ENCODE assay signal across 30 cellular contexts in the genomic region with DNA sequence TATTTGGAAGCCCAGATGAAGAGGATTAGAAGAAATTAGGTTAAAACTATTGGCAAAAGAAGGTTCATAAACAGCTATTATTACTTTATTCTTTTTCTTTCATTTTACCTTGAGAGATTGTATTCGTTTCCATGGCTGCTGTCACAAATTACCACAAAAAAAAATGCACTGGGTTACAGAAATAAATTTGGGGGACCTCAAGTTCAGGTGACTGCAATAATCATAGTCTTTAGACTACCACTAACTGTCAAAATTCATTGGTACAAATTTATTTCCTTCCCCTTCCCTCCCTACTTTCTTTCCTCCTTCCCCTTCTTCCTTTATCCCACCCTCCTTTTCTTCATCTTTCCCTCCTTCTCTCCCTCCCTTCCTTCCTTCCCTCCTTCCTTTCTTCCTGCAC.
DNase-seq lines count a peak whose midpoint lies in the region; ATAC-seq, FAIRE-seq and TF ChIP-seq lines count a peak whose summit lies in the region.
"Had no signal": no experiment of that assay in that cellular context is flagged by ENCODE, and none has a peak within 500 bp of the region (broad histone marks: within the 10 kb centered on the region; RNA-seq: fewer than 3 reads in every experiment).

No MANE protein-coding gene starts in this region.

- TF ChIP-seq POLR2A in HepG2 (IDR thresholded peaks at IDR 0.05; ENCODE audit: insufficient read depth in 1 of 2, low read depth in 2 of 2, low read length in 2 of 2), result no peak
- TF ChIP-seq POLR2A in right lobe of liver (IDR thresholded peaks at IDR 0.05), result no peak
- TF ChIP-seq POLR2A in K562 (conservative IDR thresholded peaks at IDR 0.05), result no peak

- H3K27me3 ChIP-seq in HepG2 (ENCODE audit: control insufficient read depth in 1 of 2, insufficient read depth in 2 of 2, low read length in 2 of 2) (no peaks in the 10 kb centered on the region), right lobe of liver (no peaks in the 10 kb centered on the region), K562 (ENCODE audit: control insufficient read depth in 2 of 2, insufficient read depth in 2 of 2, low read length in 2 of 2) (no peaks in the 10 kb centered on the region), SJCRH30 (no peaks in the 10 kb centered on the region)
- H3K27me3 ChIP-seq: BE2C; BLaER1; BLaER1 treated with 17β-estradiol and CSF1 and Interleukin-3, amounts not matched to agents 10 nM and 100 nM had no signal

- in situ Hi-C loops in HepG2 (cut with HindIII; ENCODE audit: extremely low pct_ligation_motif_present, low pct_unique_long_range_greater_than_20kb), result loop anchor here (25.0 kb wide), 1 partner anchor 800 kb away; no protein-coding TSS in a partner anchor
- in situ Hi-C loops in K562 (cut with MboI), result no loop called here

- H3K4me2 ChIP-seq in HepG2 (ENCODE audit: low read depth, low read length), result no peak overlapping the region
- H3K4me2 ChIP-seq in K562 (ENCODE audit: insufficient read depth, low read length), result no peak overlapping the region
- H3K4me2 ChIP-seq: A549; BLaER1; BLaER1 treated with 17β-estradiol and CSF1 and Interleukin-3, amounts not matched to agents 10 nM and 100 nM had no signal

- ATAC-seq in HepG2 (no peak), right lobe of liver (no peak), K562 (no peak)
- ATAC-seq: A549; CD8-positive, alpha-beta T cell had no signal

- H3K79me2 ChIP-seq in HepG2 (ENCODE audit: insufficient read depth, low read length) (no peaks in the 10 kb centered on the region), K562 (ENCODE audit: control insufficient read depth, insufficient read depth, low read length) (no peaks in the 10 kb centered on the region)

- H3K27ac ChIP-seq in HepG2 (ENCODE audit: extremely low read length, insufficient read depth, low read length) (no peak overlapping the region), right lobe of liver (no peak overlapping the region), K562 (ENCODE audit: extremely low read depth, low read depth, low read length) (no peak overlapping the region), SJCRH30 (no peak overlapping the region)
- H3K27ac ChIP-seq: 22Rv1; A549; BLaER1; BLaER1 treated with 17β-estradiol and CSF1 and Interleukin-3, amounts not matched to agents 10 nM and 100 nM; C4-2B had no signal

- H3K4me3 ChIP-seq in HepG2 (replicated peaks in 1 of 3; ENCODE audit: insufficient read depth in 1 of 3, low read depth in 2 of 3, low read length in 3 of 3) (no peak overlapping the region), right lobe of liver (no peak overlapping the region), K562 (no peak overlapping the region), SJCRH30 (no peak overlapping the region)
- H3K4me3 ChIP-seq: A549; BLaER1; BLaER1 treated with 17β-estradiol and CSF1 and Interleukin-3, amounts not matched to agents 10 nM and 100 nM had no signal

- POLR2A ChIA-PET in HepG2 (lab: Yijun Ruan, JAX) (no interaction called here), K562 (lab: Yijun Ruan, JAX) (no interaction called here)

- H3K9ac ChIP-seq in HepG2 (ENCODE audit: insufficient read depth, low read depth, low read length), result no peak overlapping the region
- H3K9ac ChIP-seq in K562 (ENCODE audit: insufficient read depth in 1 of 2, low read depth in 2 of 2, low read length in 2 of 2), result no peak overlapping the region
- H3K9ac ChIP-seq: BLaER1; BLaER1 treated with 17β-estradiol and CSF1 and Interleukin-3, amounts not matched to agents 10 nM and 100 nM had no signal

- H3K4me1 ChIP-seq in HepG2 (ENCODE audit: insufficient read depth, low read length) (no peaks in the 10 kb centered on the region), right lobe of liver (no peaks in the 10 kb centered on the region), K562 (replicated peaks in 1 of 2; ENCODE audit: control insufficient read depth in 2 of 2, insufficient read depth in 2 of 2, low read length in 2 of 2) (no peaks in the 10 kb centered on the region), SJCRH30 (no peaks in the 10 kb centered on the region)
- H3K4me1 ChIP-seq: A549; BE2C; BLaER1; BLaER1 treated with 17β-estradiol and CSF1 and Interleukin-3, amounts not matched to agents 10 nM and 100 nM; Caco-2 had no signal

- H3K9me1 ChIP-seq in K562 (ENCODE audit: control insufficient read depth, insufficient read depth, low read length), result no peaks in the 10 kb centered on the region

- no peaks in the 10 kb centered on the region for H4K20me1 ChIP-seq in HepG2 (ENCODE audit: insufficient read depth, low read length)
- no peaks in the 10 kb centered on the region for H4K20me1 ChIP-seq in K562 (replicated peaks; ENCODE audit: control insufficient read depth, insufficient read depth, low read length)
- H4K20me1 ChIP-seq: BLaER1; BLaER1 treated with 17β-estradiol and CSF1 and Interleukin-3, amounts not matched to agents 10 nM and 100 nM had no signal

- TF ChIP-seq CTCF in HepG2 (CRISPR knock-in tag; IDR thresholded peaks at IDR 0.05) (no peak), right lobe of liver (IDR thresholded peaks at IDR 0.05) (no peak), K562 (IDR thresholded peaks at IDR 0.05 in 2 of 3, conservative IDR thresholded peaks at IDR 0.05 in 1 of 3; ENCODE audit: insufficient read depth in 2 of 3, low read depth in 1 of 3, low read length in 3 of 3) (no peak)

- CTCF ChIA-PET in HepG2 (lab: Yijun Ruan, JAX; ENCODE audit: low intra/inter-chr PET ratio, low total read pairs), result no interaction called here
- CTCF ChIA-PET in K562 (lab: Yijun Ruan, JAX; ENCODE audit: low intra/inter-chr PET ratio), result no interaction called here

- TF ChIP-seq EP300 in HepG2 (IDR thresholded peaks at IDR 0.05; ENCODE audit: low read depth in 2 of 2, low read length in 2 of 2) (no peak), HepG2 (CRISPR knock-in tag; IDR thresholded peaks at IDR 0.05; ENCODE audit: borderline replicate concordance) (no peak), K562 (IDR thresholded peaks at IDR 0.05; ENCODE audit: low read length) (no peak)

- BruUV-seq in HepG2 (replicated peaks; lab: Mats Ljungman, UMichigan) (no TSS peak), K562 (replicated peaks; lab: Mats Ljungman, UMichigan) (no TSS peak)

- DNase-seq in HepG2 (ENCODE audit: low spot score) (no peak), right lobe of liver (no peak), K562 (ENCODE audit: extremely low read depth in 1 of 4, low spot score in 3 of 4) (no peak), SJCRH30 (no peak)
- DNase-seq: 8988T; ACHN; AML-193; BE2C; C1 segment of cervical spinal cord; Caco-2; Calu3; CD4-positive, alpha-beta memory T cell; CD4-positive, alpha-beta T cell; CD4-positive, CD25-positive, alpha-beta regulatory T cell; CD8-positive, alpha-beta memory T cell; CD8-positive, alpha-beta T cell; COR-L47; DMS 273 treated with DMSO at 0.1 percent for 48 hours; DMS153; DMS53; DMS79; DMS79 treated with DMSO at 0.1 percent for 48 hours; DND-41; EL had no signal

- H3K9me3 ChIP-seq in HepG2 (ENCODE audit: low read length) (no peaks in the 10 kb centered on the region), right lobe of liver (no peaks in the 10 kb centered on the region), K562 (replicated peaks; ENCODE audit: control insufficient read depth, insufficient read depth, low read depth, low read length) (no peaks in the 10 kb centered on the region; the same call in 1 of the 2 replicates), SJCRH30 (replicated peaks) (no peaks in the 10 kb centered on the region)
- H3K9me3 ChIP-seq: A549; BE2C; BLaER1; BLaER1 treated with 17β-estradiol and CSF1 and Interleukin-3, amounts not matched to agents 10 nM and 100 nM; Caco-2 had no signal

- TF ChIP-seq RAD21 in HepG2 (CRISPR knock-in tag; IDR thresholded peaks at IDR 0.05) (no peak), K562 (CRISPR knock-in tag; conservative IDR thresholded peaks at IDR 0.05 in 1 of 2, IDR thresholded peaks at IDR 0.05 in 1 of 2) (no peak)

- intact Hi-C loops in HepG2 (cut with micrococcal nuclease; ENCODE audit: unreplicated experiment), result no loop called here
- intact Hi-C loops in right lobe of liver (cut with DNase I), result no loop called here
- intact Hi-C loops in K562 (cut with micrococcal nuclease), result no loop called here

- H3K36me3 ChIP-seq in HepG2 (replicated peaks in 1 of 2; ENCODE audit: control insufficient read depth in 1 of 2, insufficient read depth in 2 of 2, low read length in 2 of 2) (no peaks in the 10 kb centered on the region), right lobe of liver (no peaks in the 10 kb centered on the region), K562 (ENCODE audit: control insufficient read depth, insufficient read depth, low read length) (no peaks in the 10 kb centered on the region), SJCRH30 (no peaks in the 10 kb centered on the region)
- H3K36me3 ChIP-seq: BE2C; BLaER1; BLaER1 treated with 17β-estradiol and CSF1 and Interleukin-3, amounts not matched to agents 10 nM and 100 nM had no signal

- FAIRE-seq in HepG2 (lab: Jason Lieb, UNC) (no peak), K562 (lab: Jason Lieb, UNC) (no peak)
- FAIRE-seq: A204.1, A549 had no signal

- 0% methylated on average over 1 of the region's 1 CpG for WGBS in HepG2 (ENCODE audit: low lambda C conversion rate)
- WGBS in right lobe of liver (ENCODE audit: insufficient coverage, low coverage, low lambda C conversion rate, missing lambda C conversion rate), result 63% methylated on average over 1 of the region's 1 CpG
- 0% methylated on average over 1 of the region's 1 CpG for WGBS in K562 (ENCODE audit: insufficient coverage, low coverage, missing lambda C conversion rate)

- H2AFZ ChIP-seq in HepG2 (ENCODE audit: low read length), result no peak overlapping the region
- H2AFZ ChIP-seq in K562 (ENCODE audit: low read depth, low read length), result no peak overlapping the region

TF ChIP-seq in HepG2, 621 proteins besides CTCF, POLR2A, EP300 and RAD21:
- TF ChIP-seq HNRNPK (IDR thresholded peaks at IDR 0.05; ENCODE audit: low read depth, low read length, poor library complexity, severe bottlenecking) (peak; percentile 87), MAF1 (CRISPR knock-in tag; IDR thresholded peaks at IDR 0.05; ENCODE audit: borderline replicate concordance) (no peak), ARNT (IDR thresholded peaks at IDR 0.05) (no peak)

TF ChIP-seq in K562, 482 proteins besides CTCF, POLR2A, EP300 and RAD21:
- TF ChIP-seq ZNF584 (CRISPR knock-in tag; IDR thresholded peaks at IDR 0.05; ENCODE audit: low read depth) (no peak), PCBP2 (IDR thresholded peaks at IDR 0.05; ENCODE audit: low read depth, low read length, poor library complexity, severe bottlenecking) (peak; percentile 87), HNRNPK (IDR thresholded peaks at IDR 0.05; ENCODE audit: low read depth, low read length, poor library complexity, severe bottlenecking) (peak; percentile 45)
